24 cellular contexts compared by ENCODE assay signal in the genomic region with DNA sequence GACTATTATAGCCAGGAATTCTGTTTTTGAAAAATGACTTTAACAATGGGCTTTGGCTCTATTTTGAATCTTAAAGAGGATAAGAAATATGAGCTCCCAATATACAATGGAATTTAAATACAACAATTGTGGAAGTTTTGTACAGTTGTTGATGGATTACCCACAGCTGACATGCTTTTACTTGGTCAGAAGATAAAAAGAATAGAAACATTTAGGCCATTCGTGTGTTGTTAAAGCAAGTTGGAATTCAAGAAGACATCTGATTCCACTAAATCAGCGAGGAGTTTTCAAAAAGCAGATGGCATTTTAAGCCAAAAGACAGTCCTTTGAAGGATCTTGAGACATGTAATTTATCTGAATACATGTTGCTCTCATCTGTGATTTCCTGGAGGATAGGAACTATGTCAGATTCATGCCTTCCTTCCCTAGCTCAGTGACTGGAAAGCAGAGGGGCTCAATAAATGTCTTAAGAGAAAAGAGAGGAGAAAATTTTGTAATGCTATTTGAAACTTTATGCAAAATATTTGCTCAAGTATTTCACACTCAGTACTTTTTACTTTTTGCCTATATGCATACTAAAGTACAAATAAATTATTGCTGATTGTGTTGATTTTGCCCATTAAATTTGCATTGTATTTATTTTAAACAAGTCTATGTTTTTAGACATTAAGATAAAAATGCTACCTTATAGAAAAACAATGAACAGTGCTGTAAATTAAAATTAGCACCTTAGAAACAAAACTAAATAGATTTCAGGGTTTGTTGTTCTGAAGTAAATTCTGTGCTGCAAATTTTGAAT.
"Had no signal": no experiment of that assay in that cellular context is flagged by ENCODE, and none has a peak within 500 bp of the region (broad histone marks: within the 10 kb centered on the region; RNA-seq: fewer than 3 reads in every experiment).

No MANE protein-coding gene starts in this region.

- H3K4me1 Mint-ChIP-seq: activated naive CD4-positive, alpha-beta T cell treated with anti-CD3 and anti-CD28 coated beads, Interleukin-2, amount 10 ng/mL, durations not matched to agents 7 days and 5 days; activated naive CD8-positive, alpha-beta T cell treated with anti-CD3 and anti-CD28 coated beads for 36 hours had no signal

- ATAC-seq: activated CD4-positive, CD25-positive, alpha-beta regulatory T cell treated with anti-CD3 and anti-CD28 coated beads, Interleukin-2, amount 50 U/mL, for 24 hours; activated CD8-positive, alpha-beta T cell treated with anti-CD3 and anti-CD28 coated beads for 36 hours; activated T-cell treated with anti-CD3 and anti-CD28 coated beads, Interleukin-2, amount 50 U/mL, for 72 hours; Panc1; Right ventricle myocardium inferior had no signal

- H3K27ac ChIP-seq: adrenal gland, breast epithelium had no signal

- H3K36me3 Mint-ChIP-seq: activated naive CD4-positive, alpha-beta T cell treated with anti-CD3 and anti-CD28 coated beads, Interleukin-2, amount 10 ng/mL, durations not matched to agents 7 days and 5 days; activated naive CD8-positive, alpha-beta T cell treated with anti-CD3 and anti-CD28 coated beads for 36 hours had no signal

- H3K9me3 ChIP-seq: adrenal gland had no signal

- H3K4me3 Mint-ChIP-seq: activated CD8-positive, alpha-beta T cell treated with anti-CD3 and anti-CD28 coated beads for 36 hours; activated naive CD4-positive, alpha-beta T cell treated with anti-CD3 and anti-CD28 coated beads, Interleukin-2, amount 10 ng/mL, durations not matched to agents 7 days and 5 days; activated naive CD8-positive, alpha-beta T cell treated with anti-CD3 and anti-CD28 coated beads for 36 hours; activated T-cell treated with anti-CD3 and anti-CD28 coated beads, Interleukin-2, amount 50 U/mL, for 72 hours; T-helper 1 cell treated with Interleukin-12 subunit alpha and Interleukin-12 subunit beta and Interleukin-4 antibody, amounts not matched to agents 30 μg/mL and 1 μg/mL, for 36 hours had no signal

- H3K4me3 ChIP-seq: adrenal gland, breast epithelium had no signal

- DNase-seq: activated CD4-positive, alpha-beta T cell treated with anti-CD3 and anti-CD28 coated beads for 4 hours; activated CD8-positive, alpha-beta memory T cell treated with anti-CD3 and anti-CD28 coated beads, Interleukin-2, amount 50 U/mL, for 4 hours; activated CD8-positive, alpha-beta T cell treated with anti-CD3 and anti-CD28 coated beads for 36 hours; activated gamma-delta T cell treated with Interleukin-2 at 50 U/mL for 16 hours; activated naive CD4-positive, alpha-beta T cell treated with anti-CD3 and anti-CD28 coated beads, Interleukin-2, amount 10 ng/mL, durations not matched to agents 7 days and 5 days; activated naive CD8-positive, alpha-beta T cell treated with anti-CD3 and anti-CD28 coated beads for 36 hours; activated T-cell treated with anti-CD3 and anti-CD28 coated beads, Interleukin-2, amount 50 U/mL, for 72 hours; adrenal gland; aorta; caudate nucleus; NCI-H1092; NCI-H1417; NCI-H1930; NCI-H2171 treated with DMSO at 0.1 percent for 48 hours; NCI-H226; NCI-H526 treated with DMSO at 0.1 percent for 48 hours; NCI-H82; RPMI8226 had no signal

- H3K27me3 Mint-ChIP-seq: activated CD8-positive, alpha-beta T cell treated with anti-CD3 and anti-CD28 coated beads for 36 hours; activated naive CD4-positive, alpha-beta T cell treated with anti-CD3 and anti-CD28 coated beads, Interleukin-2, amount 10 ng/mL, durations not matched to agents 7 days and 5 days; activated naive CD8-positive, alpha-beta T cell treated with anti-CD3 and anti-CD28 coated beads for 36 hours had no signal

- H3K36me3 ChIP-seq: adrenal gland, breast epithelium had no signal

- H3K27ac Mint-ChIP-seq: activated CD8-positive, alpha-beta T cell treated with anti-CD3 and anti-CD28 coated beads for 36 hours; activated naive CD4-positive, alpha-beta T cell treated with anti-CD3 and anti-CD28 coated beads, Interleukin-2, amount 10 ng/mL, durations not matched to agents 7 days and 5 days; activated naive CD8-positive, alpha-beta T cell treated with anti-CD3 and anti-CD28 coated beads for 36 hours; activated T-cell treated with anti-CD3 and anti-CD28 coated beads, Interleukin-2, amount 50 U/mL, for 72 hours; activated T-helper 2 cell treated with anti-CD3 and anti-CD28 coated beads, Interferon-gamma antibody, Interleukin-2, Interleukin-4, amounts not matched to agents 10 μg/mL and 5 μg/mL and 100 μg/mL, durations not matched to agents 14 hours and 24 hours and 36 hours; T-helper 1 cell treated with Interleukin-12 subunit alpha and Interleukin-12 subunit beta and Interleukin-4 antibody, amounts not matched to agents 30 μg/mL and 1 μg/mL, for 36 hours had no signal
